Comparison of ENCODE assay signal across 29 cellular contexts in genomic region chr22:45966892-45967365, GRCh38. TPM values are rescaled to one million over a fixed set of nuclear protein-coding genes. Genes with fewer than 3 reads are reported as not detected.
"Had no signal": no experiment of that assay in that cellular context is flagged by ENCODE, and none has a peak within 500 bp of the region (broad histone marks: within the 10 kb centered on the region; RNA-seq: fewer than 3 reads in every experiment).

No MANE protein-coding gene starts in this region.

- H3K4me1 ChIP-seq: colonic mucosa had no signal

- H3K4me1 Mint-ChIP-seq: central memory CD8-positive, alpha-beta T cell had no signal

- H3K4me3 Mint-ChIP-seq: activated CD8-positive, alpha-beta T cell treated with anti-CD3 and anti-CD28 coated beads, Interleukin-2, amount 10 ng/mL, durations not matched to agents 7 days and 5 days; activated naive CD8-positive, alpha-beta T cell; central memory CD8-positive, alpha-beta T cell; stimulated activated naive B cell treated with anti-CD40 and anti-IgM and Interleukin-4, amounts not matched to agents 10 μg/mL and 1 μg/mL and 100 μg/mL, for 72 hours had no signal

- H3K9me3 Mint-ChIP-seq: central memory CD8-positive, alpha-beta T cell; stimulated activated naive B cell treated with anti-CD40 and anti-IgM and Interleukin-4, amounts not matched to agents 10 μg/mL and 1 μg/mL and 100 μg/mL, for 72 hours had no signal

- ATAC-seq: activated CD8-positive, alpha-beta T cell treated with anti-CD3 and anti-CD28 coated beads, Interleukin-2, amount 10 ng/mL, durations not matched to agents 7 days and 5 days; gastroesophageal sphincter; heart left ventricle; mucosa of descending colon had no signal

- H3K36me3 ChIP-seq: adrenal gland, ascending aorta, breast epithelium, colonic mucosa, esophagus squamous epithelium, gastroesophageal sphincter, heart left ventricle, thoracic aorta, upper lobe of left lung had no signal

- DNase-seq: activated CD4-positive, alpha-beta T cell treated with anti-CD3 and anti-CD28 coated beads for 1 hour; activated CD4-positive, alpha-beta T cell treated with anti-CD3 and anti-CD28 coated beads, Interleukin-2, amount 50 U/mL, for 1 hour; activated CD8-positive, alpha-beta T cell treated with anti-CD3 and anti-CD28 coated beads, Interleukin-2, amount 10 ng/mL, durations not matched to agents 7 days and 5 days; activated gamma-delta T cell treated with Interleukin-2 at 50 U/mL for 16 hours; activated T-cell treated with anti-CD3 and anti-CD28 coated beads, Interleukin-2, amount 50 U/mL, for 1 hour; adrenal gland; colonic mucosa; esophagus squamous epithelium; heart left ventricle; mesendoderm; mucosa of descending colon; retina; stimulated activated CD4-positive, alpha-beta T cell treated with anti-CD3 and anti-CD28 coated beads, Interleukin-2, amount 100 ng/mL, for 48 hours; stimulated activated CD8-positive, alpha-beta memory T cell treated with anti-CD3 and anti-CD28 coated beads, Interleukin-4, amount 100 ng/mL, for 48 hours; stimulated activated naive B cell treated with anti-CD40 and anti-IgM and Interleukin-4, amounts not matched to agents 10 μg/mL and 1 μg/mL and 100 μg/mL, for 72 hours had no signal

- FAIRE-seq: keratinocyte had no signal

- H3K36me3 Mint-ChIP-seq: activated naive CD8-positive, alpha-beta T cell; stimulated activated naive B cell treated with anti-CD40 and anti-IgM and Interleukin-4, amounts not matched to agents 10 μg/mL and 1 μg/mL and 100 μg/mL, for 72 hours had no signal

- H3K27ac ChIP-seq: adrenal gland, ascending aorta, breast epithelium, colonic mucosa, dorsolateral prefrontal cortex, esophagus squamous epithelium, gastroesophageal sphincter, heart left ventricle, thoracic aorta, upper lobe of left lung, VCaP had no signal

- H3K9me3 ChIP-seq: adrenal gland, ascending aorta, breast epithelium, colonic mucosa, esophagus squamous epithelium, gastroesophageal sphincter, heart left ventricle, mucosa of descending colon, thoracic aorta, upper lobe of left lung had no signal

- H3K4me3 ChIP-seq: adrenal gland, ascending aorta, breast epithelium, colonic mucosa, esophagus squamous epithelium, gastroesophageal sphincter, heart left ventricle, mucosa of descending colon, thoracic aorta, upper lobe of left lung had no signal

- H3K27ac Mint-ChIP-seq: activated CD8-positive, alpha-beta T cell treated with anti-CD3 and anti-CD28 coated beads, Interleukin-2, amount 10 ng/mL, durations not matched to agents 7 days and 5 days; activated naive CD8-positive, alpha-beta T cell; progenitor cell of endocrine pancreas; stimulated activated naive B cell treated with anti-CD40 and anti-IgM and Interleukin-4, amounts not matched to agents 10 μg/mL and 1 μg/mL and 100 μg/mL, for 72 hours had no signal

RNA-seq across cellular contexts. Expression of gene WNT7B, which starts 10.0 kb away (rescaled TPM):
- total RNA-seq: activated CD8-positive, alpha-beta T cell treated with anti-CD3 and anti-CD28 coated beads, Interleukin-2, amount 10 ng/mL, durations not matched to agents 7 days and 5 days; ascending aorta; left colon; mucosa of descending colon; osteoblast; T-helper 2 cell treated with Interferon-gamma antibody and Interleukin-4, amounts not matched to agents 100 ng/mL and 5 ng/mL, for 36 hours; thoracic aorta had no signal
- polyA plus RNA-seq: heart left ventricle had no signal
